ENCODE assay signal across 8 cellular contexts in the genomic region with DNA sequence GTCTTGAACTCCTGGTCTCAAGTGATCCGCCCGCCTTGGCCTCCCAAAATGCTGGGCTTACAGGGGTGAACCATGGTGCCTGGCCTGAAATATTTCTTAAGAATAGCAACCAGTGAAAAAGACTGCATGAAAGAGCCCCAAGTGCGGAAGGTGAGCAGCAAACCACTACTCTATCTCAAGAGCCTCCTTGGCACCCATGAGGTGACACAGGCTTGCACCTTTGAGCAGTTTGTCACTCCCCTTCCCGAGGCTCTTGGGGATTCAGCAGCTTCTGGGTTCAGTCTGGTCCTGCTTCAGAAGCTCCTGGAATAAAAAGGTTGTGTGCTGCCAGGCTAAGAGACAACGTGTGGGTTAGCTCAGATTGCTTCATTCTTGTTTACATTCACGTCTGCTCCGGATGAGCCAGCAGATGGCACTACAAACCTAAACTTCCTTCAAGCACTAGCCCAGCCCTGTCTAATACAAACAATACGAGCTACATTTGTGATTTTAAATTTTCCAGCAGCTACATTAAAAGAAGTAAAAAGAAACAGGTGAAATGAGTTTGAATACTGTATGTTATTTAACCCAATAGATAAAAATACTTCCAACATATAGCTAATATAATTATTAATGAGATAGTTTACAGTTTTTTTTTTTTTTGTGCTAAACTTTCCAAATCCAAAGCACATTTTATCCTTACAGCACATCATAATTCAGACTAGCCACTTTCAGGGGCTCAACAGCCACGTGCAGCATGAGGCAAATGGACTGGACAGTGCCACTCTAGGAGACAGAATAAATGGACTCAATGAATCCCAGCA. TPM values are rescaled to one million over a fixed set of nuclear protein-coding genes. Genes with fewer than 3 reads are reported as not detected.
DNase-seq lines count a peak whose midpoint lies in the region; ATAC-seq and TF ChIP-seq lines count a peak whose summit lies in the region.

No MANE protein-coding gene starts in this region.

- peak; percentile 86 for ATAC-seq in GM19438 (IDR thresholded peaks at IDR 0.05; ENCODE audit: low read depth, unreplicated experiment)
- peak; percentile 90 for ATAC-seq in naive thymus-derived CD4-positive, alpha-beta T cell

- POLR2A ChIA-PET in CD4-positive, alpha-beta memory T cell (lab: Charles Lee; ENCODE audit: partially characterized antibody), result interaction anchor here (0.6 to 1.6 kb wide), 17 partner anchors 12 to 538 kb away, joined by 3 to 19 read pairs (median 4); a partner anchor contains a TSS
- POLR2A ChIA-PET in naive thymus-derived CD4-positive, alpha-beta T cell (lab: Charles Lee), result interaction anchor here (0.5 to 1.4 kb wide), 14 partner anchors 13 to 539 kb away, joined by 3 to 6 read pairs (median 3); no protein-coding TSS in a partner anchor

- TF ChIP-seq CTCF in OCI-LY3 (IDR thresholded peaks at IDR 0.05; ENCODE audit: low read depth, low read length), result peak; percentile 67
- TF ChIP-seq CTCF in epithelial cell of proximal tubule (conservative IDR thresholded peaks at IDR 0.05; ENCODE audit: low read depth, low read length), result peak; percentile 83

- no peaks in the 10 kb centered on the region for H3K27me3 Mint-ChIP-seq in CD4-positive, alpha-beta memory T cell
- no peaks in the 10 kb centered on the region for H3K27me3 Mint-ChIP-seq in naive thymus-derived CD4-positive, alpha-beta T cell

- peaks cover 6% of the 10 kb centered on the region for H3K36me3 ChIP-seq in CD4-positive, alpha-beta memory T cell (ENCODE audit: insufficient read depth, low read length)
- H3K36me3 ChIP-seq in OCI-LY3 (replicated peaks; ENCODE audit: low read depth, low read length), result no peaks in the 10 kb centered on the region
- peaks cover 0 to 66% (median 23%) of the 10 kb centered on the region in 3 experiments for H3K36me3 ChIP-seq in naive thymus-derived CD4-positive, alpha-beta T cell (ENCODE audit: control insufficient read depth in 2 of 3, insufficient read depth in 3 of 3, low read length in 3 of 3)

- no peak for TF ChIP-seq EP300 in Ishikawa (IDR thresholded peaks at IDR 0.05; ENCODE audit: borderline replicate concordance)

- TF ChIP-seq RAD21 in Ishikawa (IDR thresholded peaks at IDR 0.05; ENCODE audit: low read depth), result peak; percentile 94

- no peak overlapping the region for H3K4me2 ChIP-seq in OCI-LY3 (ENCODE audit: low read length)

- H3K4me1 Mint-ChIP-seq in CD4-positive, alpha-beta memory T cell, result peaks cover 10 to 30% (median 17%) of the 10 kb centered on the region in 4 donors
- peaks cover 6 to 75% (median 39%) of the 10 kb centered on the region in 7 donors for H3K4me1 Mint-ChIP-seq in naive thymus-derived CD4-positive, alpha-beta T cell

- H4K20me1 ChIP-seq in OCI-LY3 (ENCODE audit: insufficient read depth, low read length), result no peaks in the 10 kb centered on the region

- peak; percentile 70 to 78 (median 71) for DNase-seq in CD4-positive, alpha-beta memory T cell
- peak; percentile 57 for DNase-seq in activated T-cell treated with anti-CD3 and anti-CD28 coated beads for 24 hours (ENCODE audit: low read depth)
- no peak for DNase-seq in epithelial cell of proximal tubule (ENCODE audit: low read depth)
- DNase-seq in naive thymus-derived CD4-positive, alpha-beta T cell, result peak; percentile 22 to 80 (median 70)
- peak; percentile 96 for DNase-seq in superior temporal gyrus (ENCODE audit: extremely low spot score)

- no peaks in the 10 kb centered on the region for H3K27me3 ChIP-seq in CD4-positive, alpha-beta memory T cell (ENCODE audit: insufficient read depth, low read length)
- H3K27me3 ChIP-seq in OCI-LY3 (ENCODE audit: low read depth, low read length), result 0 out of 2 replicates have a peak, but pooled peaks cover 4% of the 10 kb centered on the region
- no peaks in the 10 kb centered on the region for H3K27me3 ChIP-seq in naive thymus-derived CD4-positive, alpha-beta T cell (ENCODE audit: control insufficient read depth in 2 of 2, insufficient read depth in 2 of 2, low read length in 2 of 2)

- CTCF ChIA-PET in CD4-positive, alpha-beta memory T cell (lab: Charles Lee; ENCODE audit: partially characterized antibody), result interaction anchor here (0.6 to 9.7 kb wide), 106 partner anchors 8 to 634 kb away, joined by 3 to 326 read pairs (median 5); a partner anchor contains a TSS
- CTCF ChIA-PET in naive thymus-derived CD4-positive, alpha-beta T cell (lab: Charles Lee), result interaction anchor here (0.5 to 6.3 kb wide), 60 partner anchors 8 to 557 kb away, joined by 3 to 161 read pairs (median 4); no protein-coding TSS in a partner anchor

- peaks cover 7% of the 10 kb centered on the region for H3K4me1 ChIP-seq in CD4-positive, alpha-beta memory T cell (ENCODE audit: insufficient read depth, low read length)
- no peaks in the 10 kb centered on the region for H3K4me1 ChIP-seq in OCI-LY3 (ENCODE audit: low read length)
- peaks cover 0 to 9% of the 10 kb centered on the region in 2 donors for H3K4me1 ChIP-seq in naive thymus-derived CD4-positive, alpha-beta T cell (ENCODE audit: control insufficient read depth in 2 of 2, insufficient read depth in 2 of 2, low read length in 2 of 2)

- no peak overlapping the region for H3K4me3 ChIP-seq in CD4-positive, alpha-beta memory T cell (ENCODE audit: low read length in 2 of 2)
- H3K4me3 ChIP-seq in OCI-LY3 (ENCODE audit: low read length) (no peak overlapping the region), epithelial cell of proximal tubule (ENCODE audit: low read depth, low read length) (no peak overlapping the region)
- no peak overlapping the region for H3K4me3 ChIP-seq in naive thymus-derived CD4-positive, alpha-beta T cell (ENCODE audit: low read length)

- no peak overlapping the region for H3K27ac ChIP-seq in CD4-positive, alpha-beta memory T cell (ENCODE audit: low read depth, low read length)
- no peak overlapping the region for H3K27ac ChIP-seq in OCI-LY3 (ENCODE audit: low read length)
- peak overlapping the region; percentile 53 for H3K27ac ChIP-seq in naive thymus-derived CD4-positive, alpha-beta T cell (ENCODE audit: low read depth, low read length)

- no peak overlapping the region for H3K9ac ChIP-seq in OCI-LY3 (ENCODE audit: low read length)

- no peak overlapping the region for H2AFZ ChIP-seq in OCI-LY3 (ENCODE audit: low read depth, low read length)

- no peaks in the 10 kb centered on the region for H3K9me3 ChIP-seq in CD4-positive, alpha-beta memory T cell (ENCODE audit: control insufficient read depth in 1 of 2, low read length in 2 of 2)
- H3K9me3 ChIP-seq in OCI-LY3 (ENCODE audit: insufficient read depth, low read length), result no peaks in the 10 kb centered on the region
- H3K9me3 ChIP-seq in naive thymus-derived CD4-positive, alpha-beta T cell (ENCODE audit: control insufficient read depth in 2 of 3, low read length in 3 of 3), result no peaks in the 10 kb centered on the region

- H3K36me3 Mint-ChIP-seq in CD4-positive, alpha-beta memory T cell, result peaks cover 33 to 50% of the 10 kb centered on the region in 2 donors
- H3K36me3 Mint-ChIP-seq in naive thymus-derived CD4-positive, alpha-beta T cell, result peaks cover 7 to 39% (median 27%) of the 10 kb centered on the region in 5 donors

- no peak overlapping the region for H3K4me3 Mint-ChIP-seq in CD4-positive, alpha-beta memory T cell
- H3K4me3 Mint-ChIP-seq in naive thymus-derived CD4-positive, alpha-beta T cell, result peak overlapping the region in 1 of 10 donors; percentile 48

- intact Hi-C loops in CD4-positive, alpha-beta memory T cell (cut with micrococcal nuclease), result loop anchor here (1.0 to 10.0 kb wide), 11 partner anchors 116 to 634 kb away; a partner anchor contains a TSS
- intact Hi-C loops in naive thymus-derived CD4-positive, alpha-beta T cell (cut with micrococcal nuclease), result loop anchor here (1.0 to 5.0 kb wide), 18 partner anchors 12 to 632 kb away; a partner anchor contains a TSS

- H3K9me3 Mint-ChIP-seq in CD4-positive, alpha-beta memory T cell, result peaks cover 0 to 2% (median 0%) of the 10 kb centered on the region in 8 donors
- peaks cover 0 to 1% (median 0%) of the 10 kb centered on the region in 11 donors for H3K9me3 Mint-ChIP-seq in naive thymus-derived CD4-positive, alpha-beta T cell

- peak overlapping the region in 6 of 7 donors; percentile 5 to 67 (median 40) for H3K27ac Mint-ChIP-seq in CD4-positive, alpha-beta memory T cell
- H3K27ac Mint-ChIP-seq in naive thymus-derived CD4-positive, alpha-beta T cell, result peak overlapping the region in 8 of 9 donors; percentile 50 to 91 (median 78)

- H3K79me2 ChIP-seq in OCI-LY3 (ENCODE audit: low read length), result no peaks in the 10 kb centered on the region

TF ChIP-seq in Ishikawa, 13 proteins besides CTCF, POLR2A, EP300 and RAD21:
- TF ChIP-seq CEBPB (IDR thresholded peaks at IDR 0.05) (peak; percentile 72), NFIC (IDR thresholded peaks at IDR 0.05) (no peak), ZBTB7A (IDR thresholded peaks at IDR 0.05; ENCODE audit: low read depth) (no peak), TEAD4 (IDR thresholded peaks at IDR 0.05) (no peak), CREB1 (IDR thresholded peaks at IDR 0.05; ENCODE audit: low read depth) (no peak)
- TF ChIP-seq, protein P1, sequence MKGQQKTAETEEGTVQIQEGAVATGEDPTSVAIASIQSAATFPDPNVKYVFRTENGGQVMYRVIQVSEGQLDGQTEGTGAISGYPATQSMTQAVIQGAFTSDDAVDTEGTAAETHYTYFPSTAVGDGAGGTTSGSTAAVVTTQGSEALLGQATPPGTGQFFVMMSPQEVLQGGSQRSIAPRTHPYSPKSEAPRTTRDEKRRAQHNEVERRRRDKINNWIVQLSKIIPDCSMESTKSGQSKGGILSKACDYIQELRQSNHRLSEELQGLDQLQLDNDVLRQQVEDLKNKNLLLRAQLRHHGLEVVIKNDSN (IDR thresholded peaks at IDR 0.05), result no peak

RNA-seq across cellular contexts. Expression of a gene that starts 46.2 kb away (rescaled TPM):
- not detected for total RNA-seq in CD4-positive, alpha-beta memory T cell
- not detected for polyA plus RNA-seq in CD4-positive, alpha-beta memory T cell
- not detected in 2 replicates for total RNA-seq in epithelial cell of proximal tubule
- total RNA-seq in naive thymus-derived CD4-positive, alpha-beta T cell, result under 1 TPM in 1 of 5 experiments, not detected in 4; 0.15 TPM
- polyA plus RNA-seq in naive thymus-derived CD4-positive, alpha-beta T cell, result not detected
